In the genomic region with DNA sequence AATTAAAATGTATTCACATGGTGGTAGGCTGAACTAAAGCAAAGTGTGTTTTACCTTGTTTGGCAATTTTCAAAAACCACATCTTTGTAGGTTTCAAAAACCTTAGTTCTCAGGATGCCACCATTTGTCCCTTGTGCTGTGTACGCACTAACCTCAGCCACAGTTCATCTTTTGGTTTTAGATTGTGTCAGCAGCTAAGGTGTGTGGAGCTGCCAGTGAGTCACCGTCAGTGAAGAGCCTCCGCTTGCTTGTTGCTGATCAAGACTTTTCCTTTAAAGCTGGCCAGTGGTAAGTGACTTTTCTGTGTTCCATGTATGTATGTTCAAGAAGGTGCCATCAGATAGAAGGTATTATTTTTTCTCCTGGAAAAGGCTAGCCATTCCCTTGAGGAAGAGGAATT, we compare ENCODE assay signal across 8 cellular contexts. TPM values are rescaled to one million over a fixed set of nuclear protein-coding genes. Genes with fewer than 3 reads are reported as not detected.
A peak's percentile ranks its signal among the peaks of the same experiment; 100 is the strongest.
DNase-seq lines count a peak whose midpoint lies in the region; ATAC-seq and TF ChIP-seq lines count a peak whose summit lies in the region.

No MANE protein-coding gene starts in this region.

- 96 to 98% methylated on average over 3 of the region's 3 CpGs for WGBS in endodermal cell (ENCODE audit: insufficient coverage in 1 of 2, insufficient read length in 1 of 2), 2 experiments

- peak overlapping the region; percentile 84 for H3K4me2 ChIP-seq in KMS-11

- DNase-seq in activated naive CD8-positive, alpha-beta T cell treated with anti-CD3 and anti-CD28 coated beads for 36 hours: peak; percentile 74
- peak; percentile 35 to 66 for DNase-seq in stimulated activated CD8-positive, alpha-beta memory T cell treated with anti-CD3 and anti-CD28 coated beads, Interleukin-15, amount 100 ng/mL, for 4 hours (ENCODE audit: low read depth in 2 of 2)
- DNase-seq in mesenteric fat pad (ENCODE audit: low spot score) (no peak), midbrain (lab: John Stamatoyannopoulos, UW) (no peak), endodermal cell (no peak), NCI-H446 (lab: John Stamatoyannopoulos, UW) (no peak)

- no peak for TF ChIP-seq CTCF in KMS-11 (conservative IDR thresholded peaks at IDR 0.05; ENCODE audit: low read depth, low read length)
- no peak for TF ChIP-seq CTCF in endodermal cell (conservative IDR thresholded peaks at IDR 0.05)

- no peaks in the 10 kb centered on the region; the same call in 1 of the 2 replicates for H3K79me2 ChIP-seq in KMS-11 (ENCODE audit: insufficient read depth, low read depth)

- peaks cover 66% of the 10 kb centered on the region for H3K4me1 ChIP-seq in KMS-11 (ENCODE audit: low read depth, poor library complexity, severe bottlenecking)
- no peaks in the 10 kb centered on the region for H3K4me1 ChIP-seq in endodermal cell (ENCODE audit: control insufficient read depth, insufficient read depth, low read length)

- H3K36me3 Mint-ChIP-seq in activated naive CD8-positive, alpha-beta T cell treated with anti-CD3 and anti-CD28 coated beads for 36 hours: peaks cover 76% of the 10 kb centered on the region
- H3K36me3 Mint-ChIP-seq in endodermal cell (ENCODE audit: low read depth): peaks cover 26% of the 10 kb centered on the region

- no peaks in the 10 kb centered on the region for H3K9me3 Mint-ChIP-seq in activated naive CD8-positive, alpha-beta T cell treated with anti-CD3 and anti-CD28 coated beads for 36 hours
- no peaks in the 10 kb centered on the region for H3K9me3 Mint-ChIP-seq in endodermal cell

- H2AFZ ChIP-seq in KMS-11 (ENCODE audit: low read depth): peak overlapping the region; percentile 34; the same call in 1 of the 2 replicates

- peak overlapping the region; percentile 88 for H3K27ac Mint-ChIP-seq in activated naive CD8-positive, alpha-beta T cell treated with anti-CD3 and anti-CD28 coated beads for 36 hours
- no peak overlapping the region for H3K27ac Mint-ChIP-seq in endodermal cell

- H3K27me3 Mint-ChIP-seq in activated naive CD8-positive, alpha-beta T cell treated with anti-CD3 and anti-CD28 coated beads for 36 hours: no peaks in the 10 kb centered on the region
- H3K27me3 Mint-ChIP-seq in endodermal cell (ENCODE audit: insufficient read depth): no peaks in the 10 kb centered on the region

- H3K4me3 ChIP-seq in KMS-11 (IDR thresholded peaks at IDR 0.05; ENCODE audit: insufficient read depth, low read depth, low read length) (peak overlapping the region; percentile 16), endodermal cell (ENCODE audit: low read length) (no peak overlapping the region)

- H3K4me3 Mint-ChIP-seq in activated naive CD8-positive, alpha-beta T cell treated with anti-CD3 and anti-CD28 coated beads for 36 hours: peak overlapping the region; percentile 81
- H3K4me3 Mint-ChIP-seq in endodermal cell: no peak overlapping the region

- peak overlapping the region; percentile 59 for H3K9ac ChIP-seq in KMS-11
- no peak overlapping the region for H3K9ac ChIP-seq in endodermal cell (ENCODE audit: extremely low read depth, low read length, poor library complexity, severe bottlenecking)

- H3K9me3 ChIP-seq in endodermal cell (ENCODE audit: control insufficient read depth, low read length): no peaks in the 10 kb centered on the region

- no peaks in the 10 kb centered on the region for H3K36me3 ChIP-seq in KMS-11 (ENCODE audit: insufficient read depth)
- H3K36me3 ChIP-seq in endodermal cell (ENCODE audit: control insufficient read depth, insufficient read depth, low read length): peaks cover 37% of the 10 kb centered on the region

- peak; percentile 45 for ATAC-seq in GM19455 (IDR thresholded peaks at IDR 0.05; ENCODE audit: unreplicated experiment)

- H3K27me3 ChIP-seq in KMS-11 (ENCODE audit: insufficient read depth, low read depth) (no peaks in the 10 kb centered on the region), endodermal cell (ENCODE audit: control insufficient read depth, insufficient read depth, low read length, poor library complexity, severe bottlenecking) (no peaks in the 10 kb centered on the region)

- H3K27ac ChIP-seq in KMS-11 (peak overlapping the region; percentile 93), endodermal cell (ENCODE audit: low read depth, low read length) (no peak overlapping the region)

- no peaks in the 10 kb centered on the region for H4K20me1 ChIP-seq in KMS-11 (ENCODE audit: insufficient read depth)

- H3K4me1 Mint-ChIP-seq in activated naive CD8-positive, alpha-beta T cell treated with anti-CD3 and anti-CD28 coated beads for 36 hours: peaks cover 56% of the 10 kb centered on the region
- H3K4me1 Mint-ChIP-seq in endodermal cell: no peaks in the 10 kb centered on the region

RNA-seq across cellular contexts. Expression of a gene that starts 21.1 kb away (rescaled TPM):
- 10 to 100 TPM; 37.9 to 41.8 TPM for total RNA-seq in activated naive CD8-positive, alpha-beta T cell treated with anti-CD3 and anti-CD28 coated beads for 36 hours
- total RNA-seq in mesenteric fat pad (14.3 TPM), endodermal cell (10 to 100 TPM; 16.1 to 22.4 TPM)
- 13.1 TPM for polyA plus RNA-seq in endodermal cell (2013, experiment 1 of 2)
- 14.6 TPM for polyA plus RNA-seq in endodermal cell (2013, experiment 2 of 2)

RNA-seq across cellular contexts. Expression of a gene that starts 21.4 kb away (rescaled TPM):
- total RNA-seq in activated naive CD8-positive, alpha-beta T cell treated with anti-CD3 and anti-CD28 coated beads for 36 hours: 10 to 100 TPM; 28.2 to 28.7 TPM
- 40.3 TPM for total RNA-seq in mesenteric fat pad
- 10 to 100 TPM; 34.5 to 36.4 TPM for total RNA-seq in endodermal cell
- 35.0 TPM for polyA plus RNA-seq in endodermal cell (2013, experiment 1 of 2)
- polyA plus RNA-seq in endodermal cell (2013, experiment 2 of 2): 35.4 TPM

Comparison
In these comparisons a context has a peak if more than half of its experiments do, and no peak if none do; other contexts are left out.
1. DNase-seq: peak in activated naive CD8-positive, alpha-beta T cell treated with anti-CD3 and anti-CD28 coated beads for 36 hours (single experiment) and stimulated activated CD8-positive, alpha-beta memory T cell treated with anti-CD3 and anti-CD28 coated beads, Interleukin-15, amount 100 ng/mL, for 4 hours (2 of 2); none in mesenteric fat pad (single experiment), midbrain (single experiment), endodermal cell (single experiment) and NCI-H446 (0 of 2).